In genomic region chr5:14779975-14780374, GRCh38 we compare ENCODE assay signal across 26 cellular contexts.
"Had no signal": no experiment of that assay in that cellular context is flagged by ENCODE, and none has a peak within 500 bp of the region (broad histone marks: within the 10 kb centered on the region; RNA-seq: fewer than 3 reads in every experiment).

No MANE protein-coding gene starts in this region.

- H3K4me1 ChIP-seq: spleen, upper lobe of right lung had no signal

- H3K9me3 Mint-ChIP-seq: activated B cell treated with CpG ODN at 0.5 μM for 24 hours; activated naive CD4-positive, alpha-beta T cell treated with anti-CD3 and anti-CD28 coated beads for 36 hours; activated T-cell treated with anti-CD3 and anti-CD28 coated beads, Interleukin-2, amount 50 U/mL, for 4 hours; natural killer cell; T-helper 1 cell treated with Interleukin-12 subunit alpha and Interleukin-12 subunit beta and Interleukin-4 antibody, amounts not matched to agents 30 μg/mL and 1 μg/mL, for 36 hours had no signal

- H3K4me3 Mint-ChIP-seq: activated B cell treated with CpG ODN at 0.5 μM for 24 hours; activated CD4-positive, alpha-beta T cell treated with anti-CD3 and anti-CD28 coated beads for 36 hours; activated naive CD4-positive, alpha-beta T cell treated with anti-CD3 and anti-CD28 coated beads for 36 hours; activated naive CD8-positive, alpha-beta T cell treated with anti-CD3 and anti-CD28 coated beads, Interleukin-2, amount 10 ng/mL, durations not matched to agents 7 days and 5 days; activated T-cell treated with anti-CD3 and anti-CD28 coated beads, Interleukin-2, amount 50 U/mL, for 4 hours; endodermal cell; natural killer cell; T-helper 1 cell treated with Interleukin-12 subunit alpha and Interleukin-12 subunit beta and Interleukin-4 antibody, amounts not matched to agents 30 μg/mL and 1 μg/mL, for 36 hours had no signal

- H3K27ac ChIP-seq: cardiac muscle cell, epithelial cell of prostate, heart right ventricle, right atrium auricular region, spleen, upper lobe of right lung had no signal

- ATAC-seq: activated CD4-positive, alpha-beta T cell treated with anti-CD3 and anti-CD28 coated beads for 36 hours; activated T-cell treated with anti-CD3 and anti-CD28 coated beads, Interleukin-2, amount 50 U/mL, for 4 hours; left lobe of liver; natural killer cell; upper lobe of right lung had no signal

- DNase-seq: activated B cell treated with CpG ODN at 0.5 μM for 24 hours; activated CD4-positive, alpha-beta T cell treated with anti-CD3 and anti-CD28 coated beads for 36 hours; activated CD4-positive, alpha-beta T cell treated with anti-CD3 and anti-CD28 coated beads, Interleukin-2, amount 50 U/mL, for 4 hours; activated CD8-positive, alpha-beta memory T cell treated with anti-CD3 and anti-CD28 coated beads for 24 hours; activated CD8-positive, alpha-beta memory T cell treated with anti-CD3 and anti-CD28 coated beads, Interleukin-2, amount 50 U/mL, for 4 hours; activated effector memory CD4-positive, alpha-beta T cell treated with Interleukin-2 at 50 U/mL for 16 hours; activated naive CD4-positive, alpha-beta T cell treated with anti-CD3 and anti-CD28 coated beads for 36 hours; activated naive CD8-positive, alpha-beta T cell treated with anti-CD3 and anti-CD28 coated beads, Interleukin-2, amount 10 ng/mL, durations not matched to agents 7 days and 5 days; activated T-cell treated with anti-CD3 and anti-CD28 coated beads, Interleukin-2, amount 50 U/mL, for 4 hours; amygdala; cortex of kidney; endodermal cell; midbrain; natural killer cell; spleen; stimulated activated CD4-positive, alpha-beta T cell treated with anti-CD3 and anti-CD28 coated beads, Interleukin-4, amount 100 ng/mL, for 1 hour; stimulated activated naive CD4-positive, alpha-beta T cell treated with Interleukin-2 at 50 U/mL for 16 hours; T1000; upper lobe of right lung had no signal

- H3K36me3 ChIP-seq: cardiac muscle cell, right atrium auricular region, upper lobe of right lung had no signal

- H3K4me3 ChIP-seq: cardiac muscle cell, heart right ventricle, right atrium auricular region, spleen, upper lobe of right lung had no signal

- H3K27me3 Mint-ChIP-seq: activated B cell treated with CpG ODN at 0.5 μM for 24 hours; activated CD4-positive, alpha-beta T cell treated with anti-CD3 and anti-CD28 coated beads for 36 hours; activated naive CD8-positive, alpha-beta T cell treated with anti-CD3 and anti-CD28 coated beads, Interleukin-2, amount 10 ng/mL, durations not matched to agents 7 days and 5 days; progenitor cell of endocrine pancreas had no signal

- H3K27ac Mint-ChIP-seq: activated B cell treated with CpG ODN at 0.5 μM for 24 hours; activated CD4-positive, alpha-beta T cell treated with anti-CD3 and anti-CD28 coated beads for 36 hours; endodermal cell; natural killer cell; progenitor cell of endocrine pancreas; T-helper 1 cell treated with Interleukin-12 subunit alpha and Interleukin-12 subunit beta and Interleukin-4 antibody, amounts not matched to agents 30 μg/mL and 1 μg/mL, for 36 hours had no signal

- H3K9me3 ChIP-seq: heart right ventricle, right atrium auricular region, spleen, upper lobe of right lung had no signal

- H3K27me3 ChIP-seq: cardiac muscle cell, heart right ventricle, right atrium auricular region, spleen, upper lobe of right lung had no signal
